Comparison of ENCODE assay signal across 21 cellular contexts in the genomic region with DNA sequence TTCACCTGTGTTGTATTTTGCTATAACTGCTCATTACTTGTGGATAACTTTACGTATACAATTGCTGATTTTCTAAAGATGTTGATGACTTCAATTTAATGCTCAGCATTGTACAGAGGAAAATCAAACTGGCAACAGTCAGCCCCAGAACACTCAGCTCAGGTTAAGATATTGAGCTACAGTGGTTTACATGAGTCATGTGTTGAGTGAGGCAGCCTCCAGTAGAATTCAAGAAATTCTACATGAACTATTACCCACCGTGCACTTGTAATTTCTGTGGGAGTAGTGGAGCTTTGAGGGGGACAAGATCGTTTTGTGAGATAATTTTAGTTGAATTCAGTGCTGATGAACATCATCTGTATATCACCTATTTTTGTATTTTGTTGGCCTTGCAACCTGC.
A peak's percentile ranks its signal among the peaks of the same experiment; 100 is the strongest.
DNase-seq lines count a peak whose midpoint lies in the region; ATAC-seq, FAIRE-seq and TF ChIP-seq lines count a peak whose summit lies in the region.
"Had no signal": no experiment of that assay in that cellular context is flagged by ENCODE, and none has a peak within 500 bp of the region (broad histone marks: within the 10 kb centered on the region; RNA-seq: fewer than 3 reads in every experiment).

No MANE protein-coding gene starts in this region.

- ATAC-seq in gastrocnemius medialis (peak; percentile 51 to 52), HepG2 (no peak), GM21526 (IDR thresholded peaks at IDR 0.05; ENCODE audit: low FRiP score, unreplicated experiment) (no peak), GM21737 (IDR thresholded peaks at IDR 0.05; ENCODE audit: unreplicated experiment) (no peak)
- ATAC-seq: stimulated activated memory B cell treated with anti-CD40 and anti-IgM and Interleukin-4, amounts not matched to agents 10 μg/mL and 1 μg/mL and 100 μg/mL, for 72 hours had no signal

- no peak overlapping the region for H2AFZ ChIP-seq in HepG2 (ENCODE audit: low read length)
- H2AFZ ChIP-seq: GM23338 had no signal

- H3K4me3 ChIP-seq in HEK293 (ENCODE audit: low read depth, low read length): no peak overlapping the region
- no peak overlapping the region for H3K4me3 ChIP-seq in gastrocnemius medialis
- no peak overlapping the region for H3K4me3 ChIP-seq in HepG2 (replicated peaks in 1 of 3; ENCODE audit: insufficient read depth in 1 of 3, low read depth in 2 of 3, low read length in 3 of 3)
- H3K4me3 ChIP-seq: breast epithelium, colonic mucosa, GM23338, SJSA1, skin epidermis, testis, vagina had no signal

- H3K27me3 ChIP-seq in gastrocnemius medialis: no peaks in the 10 kb centered on the region
- H3K27me3 ChIP-seq in HepG2 (ENCODE audit: control insufficient read depth in 1 of 2, insufficient read depth in 2 of 2, low read length in 2 of 2): no peaks in the 10 kb centered on the region
- H3K27me3 ChIP-seq: breast epithelium, colonic mucosa, SJSA1, testis, vagina had no signal

- TF ChIP-seq RAD21 in HepG2 (CRISPR knock-in tag; IDR thresholded peaks at IDR 0.05): no peak

- intact Hi-C loops in gastrocnemius medialis (cut with DNase I; ENCODE audit: low total_unique reads): no loop called here
- intact Hi-C loops in HepG2 (cut with micrococcal nuclease; ENCODE audit: unreplicated experiment): no loop called here

- in situ Hi-C loops in gastrocnemius medialis (cut with MboI; ENCODE audit: low sequenced_read_pairs in 4 of 4) (loop anchor here in 2 of 4 donors (25.0 kb wide), 2 partner anchors 149 to 299 kb away; a partner anchor contains a TSS), HepG2 (cut with HindIII; ENCODE audit: extremely low pct_ligation_motif_present, low pct_unique_long_range_greater_than_20kb) (no loop called here)

- H4K20me1 ChIP-seq in HepG2 (ENCODE audit: insufficient read depth, low read length): no peaks in the 10 kb centered on the region

- no peak for FAIRE-seq in HepG2 (lab: Jason Lieb, UNC)

- H3K9me3 ChIP-seq in HEK293 (ENCODE audit: control insufficient read depth, insufficient read depth, low read depth, low read length): no peaks in the 10 kb centered on the region
- no peaks in the 10 kb centered on the region for H3K9me3 ChIP-seq in gastrocnemius medialis
- H3K9me3 ChIP-seq in HepG2 (ENCODE audit: low read length): no peaks in the 10 kb centered on the region
- H3K9me3 ChIP-seq: breast epithelium, colonic mucosa, SJSA1, testis, vagina had no signal

- TF ChIP-seq POLR2A in gastrocnemius medialis (IDR thresholded peaks at IDR 0.05) (no peak), HepG2 (IDR thresholded peaks at IDR 0.05; ENCODE audit: insufficient read depth in 1 of 2, low read depth in 2 of 2, low read length in 2 of 2) (no peak)

- H3K4me1 ChIP-seq in HEK293 (ENCODE audit: control insufficient read depth, insufficient read depth, low read length) (peaks cover 19% of the 10 kb centered on the region), gastrocnemius medialis (peaks cover 20 to 28% of the 10 kb centered on the region in 2 donors), HepG2 (ENCODE audit: insufficient read depth, low read length) (no peaks in the 10 kb centered on the region)
- H3K4me1 ChIP-seq: breast epithelium, colonic mucosa had no signal

- H3K79me2 ChIP-seq in HepG2 (ENCODE audit: insufficient read depth, low read length): no peaks in the 10 kb centered on the region

- H3K9ac ChIP-seq in HepG2 (ENCODE audit: insufficient read depth, low read depth, low read length): no peak overlapping the region

- no peak for TF ChIP-seq CTCF in HEK293 (tag by site-specific recombination; IDR thresholded peaks at IDR 0.05)
- TF ChIP-seq CTCF in VCaP (conservative IDR thresholded peaks at IDR 0.05): no peak
- no peak for TF ChIP-seq CTCF in gastrocnemius medialis (IDR thresholded peaks at IDR 0.05 in 4 of 5, conservative IDR thresholded peaks at IDR 0.05 in 1 of 5)
- TF ChIP-seq CTCF in HepG2 (CRISPR knock-in tag; IDR thresholded peaks at IDR 0.05): no peak

- no TSS peak for BruUV-seq in HepG2 (replicated peaks; lab: Mats Ljungman, UMichigan)

- no peak overlapping the region for H3K4me2 ChIP-seq in HepG2 (ENCODE audit: low read depth, low read length)

- WGBS in HepG2 (ENCODE audit: low lambda C conversion rate): 97% methylated on average over 3 of the region's 3 CpGs

- DNase-seq in glomerular visceral epithelial cell (ENCODE audit: extremely low spot score): peak; percentile 15
- no peak for DNase-seq in gastrocnemius medialis
- no peak for DNase-seq in HepG2 (ENCODE audit: low spot score)
- DNase-seq: activated CD4-positive, alpha-beta T cell treated with anti-CD3 and anti-CD28 coated beads, Interleukin-2, amount 10 ng/mL, durations not matched to agents 7 days and 5 days; activated naive CD8-positive, alpha-beta T cell treated with anti-CD3 and anti-CD28 coated beads, Interleukin-2, amount 10 ng/mL, durations not matched to agents 7 days and 5 days; colonic mucosa; DMS79 treated with DMSO at 0.1 percent for 48 hours; left ventricle myocardium superior; NCI-H2107; stimulated activated CD4-positive, alpha-beta T cell treated with anti-CD3 and anti-CD28 coated beads, Interleukin-2, amount 100 ng/mL, for 24 hours; testis had no signal

- TF ChIP-seq EP300 in HepG2 (IDR thresholded peaks at IDR 0.05; ENCODE audit: low read depth in 2 of 2, low read length in 2 of 2) (no peak), HepG2 (CRISPR knock-in tag; IDR thresholded peaks at IDR 0.05; ENCODE audit: borderline replicate concordance) (no peak)

- H3K27ac ChIP-seq in HEK293 (ENCODE audit: extremely low read depth, low read depth, low read length) (no peak overlapping the region), VCaP (peak overlapping the region; percentile 53), gastrocnemius medialis (peak overlapping the region; percentile 53 to 70 (median 57)), HepG2 (ENCODE audit: extremely low read length, insufficient read depth, low read length) (no peak overlapping the region)
- H3K27ac ChIP-seq: colonic mucosa, SJSA1, skin epidermis, testis, vagina had no signal

- POLR2A ChIA-PET in HEK293 (lab: Yijun Ruan, JAX) (no interaction called here), HepG2 (lab: Yijun Ruan, JAX) (no interaction called here)

- CTCF ChIA-PET in HEK293 (lab: Yijun Ruan, JAX) (interaction anchor here (0.6 to 1.8 kb wide), 3 partner anchors 156 to 201 kb away, joined by 3 to 5 read pairs (median 3); no protein-coding TSS in a partner anchor), HepG2 (lab: Yijun Ruan, JAX; ENCODE audit: low intra/inter-chr PET ratio, low total read pairs) (no interaction called here)

- peaks cover 15% of the 10 kb centered on the region in 2 experiments for H3K36me3 ChIP-seq in HEK293 (ENCODE audit: control insufficient read depth in 2 of 2, insufficient read depth in 1 of 2, low read length in 2 of 2)
- peaks cover 0 to 4% of the 10 kb centered on the region in 2 donors for H3K36me3 ChIP-seq in gastrocnemius medialis
- peaks cover 1 to 73% of the 10 kb centered on the region in 2 experiments for H3K36me3 ChIP-seq in HepG2 (replicated peaks in 1 of 2; ENCODE audit: control insufficient read depth in 1 of 2, insufficient read depth in 2 of 2, low read length in 2 of 2)
- H3K36me3 ChIP-seq: breast epithelium, colonic mucosa, vagina had no signal

TF ChIP-seq in HEK293, 187 proteins besides CTCF, POLR2A, EP300 and RAD21 (continues in another document):
- peak; percentile 62; the same call in 1 of the 2 replicates for TF ChIP-seq ZSCAN30 (tag by site-specific recombination; IDR thresholded peaks at IDR 0.05)

TF ChIP-seq in HepG2, 621 proteins besides CTCF, POLR2A, EP300 and RAD21:
- TF ChIP-seq ZNF749 (CRISPR knock-in tag; IDR thresholded peaks at IDR 0.05; ENCODE audit: borderline replicate concordance) (no peak), SP1 (IDR thresholded peaks at IDR 0.05) (no peak), SP1 (CRISPR knock-in tag; IDR thresholded peaks at IDR 0.05) (no peak), ZNF24 (IDR thresholded peaks at IDR 0.05) (no peak), MTF2 (CRISPR knock-in tag; IDR thresholded peaks at IDR 0.05; ENCODE audit: borderline replicate concordance) (no peak), BRCA1 (CRISPR knock-in tag; IDR thresholded peaks at IDR 0.05) (no peak), ZBTB3 (CRISPR knock-in tag; IDR thresholded peaks at IDR 0.05; ENCODE audit: borderline replicate concordance, low read depth) (no peak), PHF8 (CRISPR knock-in tag; IDR thresholded peaks at IDR 0.05) (no peak), ZNF20 (CRISPR knock-in tag; IDR thresholded peaks at IDR 0.05) (no peak), ZNF530 (CRISPR knock-in tag; IDR thresholded peaks at IDR 0.05; ENCODE audit: low read depth) (no peak), SIX4 (CRISPR knock-in tag; IDR thresholded peaks at IDR 0.05) (no peak)
- TF ChIP-seq, protein P1, sequence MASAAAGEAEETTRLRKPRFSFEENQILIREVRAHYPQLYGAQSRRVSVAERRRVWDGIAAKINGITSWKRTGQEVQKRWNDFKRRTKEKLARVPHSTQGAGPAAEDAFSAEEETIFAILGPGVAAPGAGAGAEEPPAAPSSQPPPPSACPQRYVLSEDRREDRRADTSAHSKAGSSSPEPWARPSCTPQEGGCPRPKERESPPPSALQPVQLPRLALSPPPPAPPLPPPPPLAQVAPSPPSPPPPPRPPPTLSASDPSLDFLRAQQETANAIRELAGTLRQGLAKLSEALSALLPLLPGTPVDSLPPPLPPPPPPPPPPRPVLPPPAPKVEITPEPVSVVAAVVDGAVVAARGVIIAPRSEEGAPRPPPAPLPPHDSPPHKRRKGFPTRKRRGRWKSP (CRISPR knock-in tag; IDR thresholded peaks at IDR 0.05): no peak
- TF ChIP-seq, protein P2, sequence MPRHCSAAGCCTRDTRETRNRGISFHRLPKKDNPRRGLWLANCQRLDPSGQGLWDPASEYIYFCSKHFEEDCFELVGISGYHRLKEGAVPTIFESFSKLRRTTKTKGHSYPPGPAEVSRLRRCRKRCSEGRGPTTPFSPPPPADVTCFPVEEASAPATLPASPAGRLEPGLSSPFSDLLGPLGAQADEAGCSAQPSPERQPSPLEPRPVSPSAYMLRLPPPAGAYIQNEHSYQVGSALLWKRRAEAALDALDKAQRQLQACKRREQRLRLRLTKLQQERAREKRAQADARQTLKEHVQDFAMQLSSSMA (CRISPR knock-in tag; IDR thresholded peaks at IDR 0.05): no peak

Comparison
In these comparisons a context has a peak if more than half of its experiments do, and no peak if none do; other contexts are left out.
1. H3K27ac ChIP-seq: peak in VCaP (single experiment) and gastrocnemius medialis (4 of 4); none in HEK293 (single experiment) and HepG2 (single experiment).
2. ATAC-seq: peak in gastrocnemius medialis (2 of 2); none in HepG2 (single experiment), GM21526 (single experiment) and GM21737 (single experiment).